In genomic region chr3:141389703-141390102, GRCh38 we compare ENCODE assay signal across 17 cellular contexts. TPM values are rescaled to one million over a fixed set of nuclear protein-coding genes. Genes with fewer than 3 reads are reported as not detected.
A peak's percentile ranks its signal among the peaks of the same experiment; 100 is the strongest.
DNase-seq lines count a peak whose midpoint lies in the region; ATAC-seq, FAIRE-seq and TF ChIP-seq lines count a peak whose summit lies in the region.
"Had no signal": no experiment of that assay in that cellular context is flagged by ENCODE, and none has a peak within 500 bp of the region (broad histone marks: within the 10 kb centered on the region; RNA-seq: fewer than 3 reads in every experiment).

No MANE protein-coding gene starts in this region.

- no peak overlapping the region for H2BK120ac ChIP-seq in H1 (replicated peaks; ENCODE audit: low read depth, low read length)

- H3K27me3 ChIP-seq in H1 (replicated peaks in 1 of 4; ENCODE audit: control insufficient read depth in 3 of 4, extremely low read depth in 1 of 4, insufficient read depth in 3 of 4, low read length in 3 of 4), result no peaks in the 10 kb centered on the region
- H3K27me3 ChIP-seq: upper lobe of right lung had no signal

- H3K4me2 ChIP-seq in OCI-LY7 (ENCODE audit: low read length) (peak overlapping the region; percentile 78; the same call in 1 of the 2 replicates), H1 (ENCODE audit: insufficient read depth in 1 of 2, low read depth in 2 of 2, low read length in 2 of 2) (no peak overlapping the region)

- H3K79me1 ChIP-seq in H1 (ENCODE audit: low read depth, low read length), result no peaks in the 10 kb centered on the region

- H3K9me3 Mint-ChIP-seq in activated CD8-positive, alpha-beta memory T cell treated with anti-CD3 and anti-CD28 coated beads, Interleukin-2, amount 10 ng/mL, durations not matched to agents 7 days and 5 days (ENCODE audit: low read depth), result no peaks in the 10 kb centered on the region
- H3K9me3 Mint-ChIP-seq in progenitor cell of endocrine pancreas (ENCODE audit: low read depth), result no peaks in the 10 kb centered on the region
- H3K9me3 Mint-ChIP-seq: activated CD4-positive, alpha-beta T cell treated with anti-CD3 and anti-CD28 coated beads, Interleukin-2, amount 10 ng/mL, durations not matched to agents 7 days and 5 days; T-helper 2 cell treated with Interferon-gamma antibody and Interleukin-4, amounts not matched to agents 5 μg/mL and 100 μg/mL, for 36 hours had no signal

- no peak overlapping the region for H2BK12ac ChIP-seq in H1 (ENCODE audit: low read depth, low read length)

- H2AFZ ChIP-seq in OCI-LY7 (ENCODE audit: low read length), result peak overlapping the region; percentile 98; the same call in 1 of the 2 replicates
- H2AFZ ChIP-seq in H1 (ENCODE audit: low read length), result no peak overlapping the region

- no peak overlapping the region for H3K4me3 Mint-ChIP-seq in activated CD8-positive, alpha-beta memory T cell treated with anti-CD3 and anti-CD28 coated beads, Interleukin-2, amount 10 ng/mL, durations not matched to agents 7 days and 5 days
- no peak overlapping the region for H3K4me3 Mint-ChIP-seq in progenitor cell of endocrine pancreas (ENCODE audit: low read depth)

- H3K27ac Mint-ChIP-seq in activated CD8-positive, alpha-beta memory T cell treated with anti-CD3 and anti-CD28 coated beads, Interleukin-2, amount 10 ng/mL, durations not matched to agents 7 days and 5 days, result peak overlapping the region; percentile 98
- H3K27ac Mint-ChIP-seq in progenitor cell of endocrine pancreas, result no peak overlapping the region

- H4K20me1 ChIP-seq in OCI-LY7 (ENCODE audit: insufficient read depth, low read length), result no peaks in the 10 kb centered on the region
- no peaks in the 10 kb centered on the region for H4K20me1 ChIP-seq in H1 (replicated peaks in 1 of 2; ENCODE audit: control insufficient read depth in 1 of 2, insufficient read depth in 2 of 2, low read length in 2 of 2)

- no peak for TF ChIP-seq POLR2A in H1 (IDR thresholded peaks at IDR 0.05; ENCODE audit: control extremely low read depth in 1 of 2, low read depth in 2 of 2, low read length in 2 of 2)

- intact Hi-C loops in OCI-LY7 (cut with micrococcal nuclease; ENCODE audit: unreplicated experiment), result loop anchor here (5.0 to 10.0 kb wide), 2 partner anchors 445 to 488 kb away; partner anchors contain the start of genes ATP1B3 and SLC25A36

- no peak overlapping the region for H3K4ac ChIP-seq in H1 (replicated peaks; ENCODE audit: insufficient read length, low read depth, low read length)

- TF ChIP-seq CTCF in OCI-LY7 (conservative IDR thresholded peaks at IDR 0.05; ENCODE audit: low read length), result no peak
- no peak for TF ChIP-seq CTCF in H1 (IDR thresholded peaks at IDR 0.05; ENCODE audit: control extremely low read depth in 1 of 3, insufficient read depth in 1 of 3, low read depth in 1 of 3, low read length in 3 of 3)
- no peak for TF ChIP-seq CTCF in progenitor cell of endocrine pancreas (IDR thresholded peaks at IDR 0.05; ENCODE audit: unreplicated experiment)

- ATAC-seq in activated CD8-positive, alpha-beta memory T cell treated with anti-CD3 and anti-CD28 coated beads, Interleukin-2, amount 10 ng/mL, durations not matched to agents 7 days and 5 days, result no peak
- ATAC-seq in GM18909 (IDR thresholded peaks at IDR 0.05; ENCODE audit: poor library complexity, unreplicated experiment), result no peak
- no peak for ATAC-seq in HG03432 (IDR thresholded peaks at IDR 0.05; ENCODE audit: unreplicated experiment)
- ATAC-seq: upper lobe of right lung had no signal

- peaks cover 3% of the 10 kb centered on the region for H3K36me3 Mint-ChIP-seq in activated CD8-positive, alpha-beta memory T cell treated with anti-CD3 and anti-CD28 coated beads, Interleukin-2, amount 10 ng/mL, durations not matched to agents 7 days and 5 days
- H3K36me3 Mint-ChIP-seq in progenitor cell of endocrine pancreas (ENCODE audit: insufficient read depth), result peaks cover 3% of the 10 kb centered on the region

- H3K9me2 ChIP-seq in OCI-LY7 (ENCODE audit: insufficient read depth, low read length), result no peaks in the 10 kb centered on the region

- peaks cover 15% of the 10 kb centered on the region for H3K4me1 ChIP-seq in OCI-LY7 (ENCODE audit: insufficient read depth, low read length, poor library complexity, severe bottlenecking)
- peaks cover 6 to 22% (median 17%) of the 10 kb centered on the region in 4 experiments; a peak in 6 of 7 replicates for H3K4me1 ChIP-seq in H1 (replicated peaks in 1 of 4; ENCODE audit: control insufficient read depth in 3 of 4, insufficient read depth in 4 of 4, low read length in 3 of 4)

- no peak overlapping the region for H2BK20ac ChIP-seq in H1 (ENCODE audit: low read length)

- no peak overlapping the region for H3K56ac ChIP-seq in H1 (replicated peaks; ENCODE audit: insufficient read length, low read depth, low read length)

- TF ChIP-seq EP300 in H1 (IDR thresholded peaks at IDR 0.05; ENCODE audit: borderline replicate concordance in 1 of 2, low read depth in 2 of 2, low read length in 2 of 2), result no peak

- no peaks in the 10 kb centered on the region for H3K36me3 ChIP-seq in OCI-LY7 (ENCODE audit: insufficient read depth, low read length)
- H3K36me3 ChIP-seq in H1 (ENCODE audit: control insufficient read depth in 2 of 4, insufficient read depth in 4 of 4, low read length in 3 of 4), result no peaks in the 10 kb centered on the region
- H3K36me3 ChIP-seq: upper lobe of right lung had no signal

- no peak overlapping the region for H2AK5ac ChIP-seq in H1 (ENCODE audit: low read depth, low read length)

- no peak overlapping the region for H3K9ac ChIP-seq in H1 (replicated peaks in 1 of 4; ENCODE audit: extremely low read depth in 1 of 4, low read depth in 3 of 4, low read length in 3 of 4)

- H4K5ac ChIP-seq in H1 (ENCODE audit: insufficient read length, low read depth, low read length), result no peak overlapping the region

- no peak overlapping the region for H3K23ac ChIP-seq in H1 (ENCODE audit: insufficient read length)

- H3K14ac ChIP-seq in H1 (ENCODE audit: insufficient read length), result no peak overlapping the region

- DNase-seq in activated CD8-positive, alpha-beta memory T cell treated with anti-CD3 and anti-CD28 coated beads, Interleukin-2, amount 10 ng/mL, durations not matched to agents 7 days and 5 days, result no peak
- no peak for DNase-seq in activated CD8-positive, alpha-beta memory T cell treated with anti-CD3 and anti-CD28 coated beads for 24 hours
- no peak for DNase-seq in OCI-LY7 (ENCODE audit: low spot score)
- DNase-seq in H1 (ENCODE audit: low read depth in 1 of 2, low spot score in 2 of 2), result no peak
- peak; percentile 55 for DNase-seq in superior temporal gyrus (ENCODE audit: extremely low spot score)
- DNase-seq in progenitor cell of endocrine pancreas (ENCODE audit: low spot score, unreplicated experiment), result no peak
- DNase-seq: activated CD4-positive, alpha-beta T cell treated with anti-CD3 and anti-CD28 coated beads, Interleukin-2, amount 10 ng/mL, durations not matched to agents 7 days and 5 days; AML-193; aorta; DMS53; effector memory CD4-positive, alpha-beta T cell; NCI-H1105; stimulated activated CD4-positive, alpha-beta T cell treated with anti-CD3 and anti-CD28 coated beads, Interleukin-4, amount 100 ng/mL, for 1 hour; upper lobe of right lung had no signal

- H2BK5ac ChIP-seq in H1 (ENCODE audit: low read depth, low read length), result no peak overlapping the region

- H3K27ac ChIP-seq in OCI-LY7 (ENCODE audit: low read depth, low read length, poor library complexity, severe bottlenecking) (no peak overlapping the region), H1 (ENCODE audit: low read depth, low read length) (no peak overlapping the region)

- H3K4me1 Mint-ChIP-seq in activated CD8-positive, alpha-beta memory T cell treated with anti-CD3 and anti-CD28 coated beads, Interleukin-2, amount 10 ng/mL, durations not matched to agents 7 days and 5 days, result peaks cover 54% of the 10 kb centered on the region
- peaks cover 33% of the 10 kb centered on the region for H3K4me1 Mint-ChIP-seq in progenitor cell of endocrine pancreas (ENCODE audit: low read depth)

- no peak overlapping the region for H4K91ac ChIP-seq in H1 (replicated peaks; ENCODE audit: insufficient read length, low read length)

- H3K79me2 ChIP-seq in OCI-LY7 (ENCODE audit: insufficient read depth, low read depth, low read length) (peaks cover 14% of the 10 kb centered on the region; the same call in 1 of the 2 replicates), H1 (ENCODE audit: control insufficient read depth in 1 of 2, insufficient read depth in 2 of 2, low read length in 2 of 2) (no peaks in the 10 kb centered on the region)

- CTCF ChIA-PET in activated CD8-positive, alpha-beta memory T cell treated with anti-CD3 and anti-CD28 coated beads, Interleukin-2, amount 10 ng/mL, durations not matched to agents 7 days and 5 days (lab: Charles Lee), result interaction anchor here (1.4 to 4.0 kb wide), 6 partner anchors 8 to 78 kb away, joined by 4 to 14 read pairs (median 7); no protein-coding TSS in a partner anchor
- CTCF ChIA-PET in OCI-LY7 (lab: Charles Lee; ENCODE audit: unreplicated experiment) (no interaction called here), H1 (lab: Charles Lee; ENCODE audit: partially characterized antibody) (interaction anchor here (0.7 to 2.8 kb wide), 5 partner anchors 15 to 58 kb away, joined by 3 to 7 read pairs (median 3); no protein-coding TSS in a partner anchor)

- H2BK15ac ChIP-seq in H1 (ENCODE audit: low read length), result no peak overlapping the region

- no peak for FAIRE-seq in H1 (lab: Jason Lieb, UNC)

- no peaks in the 10 kb centered on the region; the same call in 1 of the 2 replicates for H3K23me2 ChIP-seq in H1 (ENCODE audit: low read depth, low read length)

- H3K27me3 Mint-ChIP-seq in activated CD8-positive, alpha-beta memory T cell treated with anti-CD3 and anti-CD28 coated beads, Interleukin-2, amount 10 ng/mL, durations not matched to agents 7 days and 5 days, result no peaks in the 10 kb centered on the region
- H3K27me3 Mint-ChIP-seq in progenitor cell of endocrine pancreas, result no peaks in the 10 kb centered on the region

- no peak overlapping the region for H4K8ac ChIP-seq in H1 (ENCODE audit: extremely low read depth, insufficient read depth, low read length)

- POLR2A ChIA-PET in OCI-LY7 (lab: Charles Lee) (interaction anchor here (0.6 to 2.6 kb wide), 4 partner anchors 12 to 19 kb away, joined by 3 to 13 read pairs (median 4); no protein-coding TSS in a partner anchor), H1 (lab: Charles Lee; ENCODE audit: partially characterized antibody) (interaction anchor here (0.6 to 1.8 kb wide), 3 partner anchors 20 to 42 kb away, joined by 4 read pairs; partner anchors contain the start of gene ZBTB38)

- no peak overlapping the region for H3K18ac ChIP-seq in H1 (ENCODE audit: extremely low read depth, low read length)

- H3K9me3 ChIP-seq in OCI-LY7 (ENCODE audit: low read length) (no peaks in the 10 kb centered on the region), H1 (ENCODE audit: insufficient read depth in 2 of 2, low read depth in 1 of 2, low read length in 1 of 2) (no peaks in the 10 kb centered on the region)
- H3K9me3 ChIP-seq: upper lobe of right lung had no signal

- 95% methylated on average over 5 of the region's 5 CpGs; no CpG with 5 or more reads in 1 of the 2 experiments for WGBS in H1 (ENCODE audit: extremely low coverage in 1 of 2, insufficient coverage in 1 of 2, insufficient read length in 1 of 2, insufficient replicate concordance in 2 of 2, low coverage in 1 of 2, low lambda C conversion rate in 2 of 2, missing lambda C conversion rate in 1 of 2), 2 experiments

- no peak for TF ChIP-seq RAD21 in H1 (IDR thresholded peaks at IDR 0.05 in 1 of 2, conservative IDR thresholded peaks at IDR 0.05 in 1 of 2; ENCODE audit: low read depth in 2 of 2, low read length in 2 of 2)

- BruUV-seq in OCI-LY7 (replicated peaks; lab: Mats Ljungman, UMichigan), result no TSS peak

- H3K4me3 ChIP-seq in OCI-LY7 (ENCODE audit: low read depth, low read length, poor library complexity, severe bottlenecking) (no peak overlapping the region), H1 (ENCODE audit: extremely low read depth in 1 of 4, insufficient read depth in 2 of 4, low read depth in 3 of 4, low read length in 4 of 4) (no peak overlapping the region)

RNA-seq across cellular contexts. Expression of gene ZBTB38, which starts 21.4 kb away (rescaled TPM):
- 10 to 100 TPM; 42.5 to 49.4 TPM for total RNA-seq in activated CD8-positive, alpha-beta memory T cell treated with anti-CD3 and anti-CD28 coated beads, Interleukin-2, amount 10 ng/mL, durations not matched to agents 7 days and 5 days
- 7.6 and 8.4 TPM in 2 replicates for total RNA-seq in OCI-LY7 (2014; rRNA removed; shearing (Covaris generic))
- 12.4 and 16.6 TPM in 2 replicates for total RNA-seq in OCI-LY7 (2022)
- total RNA-seq in H1 (2021; fragmentation: NEBNext Ultra II Directional; extraction: Animal tissue kit (Norgen Biotek cat#: 25700)), result 9.8 and 10.5 TPM in 2 replicates
- polyA plus RNA-seq in H1 (2011; rRNA removed), result 3.8 and 4.4 TPM in 2 replicates
- polyA plus RNA-seq in H1 (2011; cell fraction: cytosol; rRNA removed), result 3.2 TPM
- polyA plus RNA-seq in H1 (2011; cell fraction: nucleus; rRNA removed), result 6.4 TPM
- polyA plus RNA-seq in H1 (2012, experiment 1 of 2), result 3.5 to 5.7 TPM (median 4.0 TPM) in 4 replicates
- 0.17 TPM for polyA plus RNA-seq in H1 (2012, experiment 2 of 2)
- polyA plus RNA-seq in H1 (2013, experiment 1 of 2), result 7.7 TPM
- polyA plus RNA-seq in H1 (2013, experiment 2 of 2), result 7.0 TPM
- polyA minus RNA-seq in H1 (2011; rRNA and poly(A)+ RNA removed), result 14.2 and 20.9 TPM in 2 replicates
- 9.7 TPM for polyA minus RNA-seq in H1 (2011; cell fraction: cytosol; rRNA and poly(A)+ RNA removed)
- polyA minus RNA-seq in H1 (2011; cell fraction: nucleus; rRNA and poly(A)+ RNA removed), result 25.4 TPM
- 25.8 and 27.0 TPM in 2 replicates for total RNA-seq in progenitor cell of endocrine pancreas
